ENCODE assay signal across 37 cellular contexts in genomic region chr11:102994101-102994500, GRCh38. TPM values are rescaled to one million over a fixed set of nuclear protein-coding genes. Genes with fewer than 3 reads are reported as not detected.
DNase-seq lines count a peak whose midpoint lies in the region; ATAC-seq, FAIRE-seq and TF ChIP-seq lines count a peak whose summit lies in the region.
"Had no signal": no experiment of that assay in that cellular context is flagged by ENCODE, and none has a peak within 500 bp of the region (broad histone marks: within the 10 kb centered on the region; RNA-seq: fewer than 3 reads in every experiment).

No MANE protein-coding gene starts in this region.

- peaks cover 19 to 27% of the 10 kb centered on the region in 2 donors for H3K27me3 Mint-ChIP-seq in effector memory CD8-positive, alpha-beta T cell

- 35 to 43% methylated on average over 1 of the region's 1 CpG for WGBS in pancreas, 2 donors

- H3K36me3 ChIP-seq in A673 (ENCODE audit: insufficient read depth, low read length, poor library complexity, severe bottlenecking) = no peaks in the 10 kb centered on the region
- H3K36me3 ChIP-seq in keratinocyte (ENCODE audit: control insufficient read depth in 2 of 2, extremely low read depth in 1 of 2, insufficient read depth in 2 of 2, low read length in 2 of 2) = no peaks in the 10 kb centered on the region
- no peaks in the 10 kb centered on the region for H3K36me3 ChIP-seq in PC-9 (ENCODE audit: low read depth)
- H3K36me3 ChIP-seq in pancreas = no peaks in the 10 kb centered on the region
- H3K36me3 ChIP-seq: left lung, neural progenitor cell, stomach, uterus had no signal

- H4K20me1 ChIP-seq in keratinocyte (ENCODE audit: control insufficient read depth, extremely low read depth, insufficient read depth, low read length) (no peaks in the 10 kb centered on the region), PC-9 (ENCODE audit: insufficient read depth) (no peaks in the 10 kb centered on the region)

- H3K9me3 ChIP-seq in A673 (ENCODE audit: low read depth, low read length, poor library complexity, severe bottlenecking) (no peaks in the 10 kb centered on the region), keratinocyte (ENCODE audit: control insufficient read depth, low read depth, low read length) (no peaks in the 10 kb centered on the region), PC-9 (ENCODE audit: insufficient read depth, low read depth) (peaks cover 8% of the 10 kb centered on the region; the same call in 1 of the 2 replicates), pancreas (no peaks in the 10 kb centered on the region)
- H3K9me3 ChIP-seq: A549, left lung, stomach, uterus had no signal

- H3K9ac ChIP-seq in keratinocyte (ENCODE audit: control insufficient read depth, extremely low read depth, insufficient read depth, low read length) = no peak overlapping the region
- H3K9ac ChIP-seq: neural progenitor cell had no signal

- H3K4me2 ChIP-seq in keratinocyte (ENCODE audit: control insufficient read depth, extremely low read depth, insufficient read depth, low read depth, low read length) (peak overlapping the region; percentile 9), PC-9 (no peak overlapping the region)
- H3K4me2 ChIP-seq: A549, neural progenitor cell had no signal

- no peaks in the 10 kb centered on the region for H3K9me1 ChIP-seq in keratinocyte (ENCODE audit: control insufficient read depth, extremely low read depth, insufficient read depth, low read length)

- H3K4me3 Mint-ChIP-seq in effector memory CD8-positive, alpha-beta T cell = no peak overlapping the region
- H3K4me3 Mint-ChIP-seq: activated CD4-positive, alpha-beta T cell treated with anti-CD3 and anti-CD28 coated beads, Interleukin-2, amount 10 ng/mL, durations not matched to agents 24 days and 14 days; activated naive CD8-positive, alpha-beta T cell; CD8-positive, alpha-beta memory T cell; neural progenitor cell; T-cell had no signal

- H3K27me3 ChIP-seq in A673 (replicated peaks; ENCODE audit: insufficient read depth, low read depth, low read length, poor library complexity) (no peaks in the 10 kb centered on the region), keratinocyte (ENCODE audit: control insufficient read depth, extremely low read depth, insufficient read depth, low read length) (no peaks in the 10 kb centered on the region), PC-9 (ENCODE audit: insufficient read depth, low read depth) (no peaks in the 10 kb centered on the region), pancreas (no peaks in the 10 kb centered on the region)
- H3K27me3 ChIP-seq: left lung, neural progenitor cell, uterus had no signal

- no peak overlapping the region for H3K4me3 ChIP-seq in A673 (ENCODE audit: low read depth, low read length, poor library complexity, severe bottlenecking)
- peak overlapping the region in 1 of 3 experiments; percentile 14 for H3K4me3 ChIP-seq in keratinocyte (ENCODE audit: control insufficient read depth in 2 of 3, extremely low read depth in 1 of 3, insufficient read depth in 2 of 3, low read depth in 1 of 3, low read length in 3 of 3)
- no peak overlapping the region for H3K4me3 ChIP-seq in PC-9
- no peak overlapping the region for H3K4me3 ChIP-seq in pancreas
- H3K4me3 ChIP-seq: A549, coronary artery, left lung, neural progenitor cell, stomach, uterus had no signal

- FAIRE-seq in keratinocyte (lab: Jason Lieb, UNC) = no peak
- no peak for FAIRE-seq in pancreas (lab: Jason Lieb, UNC)
- FAIRE-seq: A549, islet of Langerhans, RCC 7860 had no signal

- BruUV-seq in A673 (replicated peaks; lab: Mats Ljungman, UMichigan) = no TSS peak
- no TSS peak for BruUV-seq in PC-9 (replicated peaks; lab: Mats Ljungman, UMichigan)

- H3K9me3 Mint-ChIP-seq in effector memory CD8-positive, alpha-beta T cell = no peaks in the 10 kb centered on the region
- H3K9me3 Mint-ChIP-seq: CD8-positive, alpha-beta memory T cell; neural progenitor cell; T-cell had no signal

- no peak overlapping the region for H3K27ac Mint-ChIP-seq in effector memory CD8-positive, alpha-beta T cell
- H3K27ac Mint-ChIP-seq: activated CD4-positive, alpha-beta T cell treated with anti-CD3 and anti-CD28 coated beads, Interleukin-2, amount 10 ng/mL, durations not matched to agents 24 days and 14 days; activated naive CD8-positive, alpha-beta T cell; CD8-positive, alpha-beta memory T cell; neural progenitor cell; T-cell had no signal

- ATAC-seq in pancreas = no peak
- ATAC-seq in effector memory CD8-positive, alpha-beta T cell (replicated peaks) = no peak
- ATAC-seq: A549, left lung, right cardiac atrium, T-cell had no signal

- no peaks in the 10 kb centered on the region for H3K9me2 ChIP-seq in PC-9 (ENCODE audit: insufficient read depth)

- CTCF ChIA-PET in A673 (lab: Charles Lee) = no interaction called here
- CTCF ChIA-PET in PC-9 (lab: Charles Lee) = no interaction called here

- intact Hi-C loops in A673 (cut with micrococcal nuclease; ENCODE audit: unreplicated experiment) (no loop called here), PC-9 (cut with micrococcal nuclease; ENCODE audit: unreplicated experiment) (no loop called here), pancreas (cut with DNase I) (no loop called here)

- 0 out of 2 replicates have a peak, but pooled peaks have one; percentile 10 for TF ChIP-seq CTCF in A673 (conservative IDR thresholded peaks at IDR 0.05; ENCODE audit: low read depth, low read length)
- no peak for TF ChIP-seq CTCF in keratinocyte (optimal IDR thresholded peaks at IDR 0.05 in 1 of 3, IDR thresholded peaks at IDR 0.05 in 1 of 3, conservative IDR thresholded peaks at IDR 0.05 in 1 of 3; ENCODE audit: extremely low read depth in 1 of 3, insufficient read depth in 2 of 3, low read length in 3 of 3)
- no peak for TF ChIP-seq CTCF in PC-9 (conservative IDR thresholded peaks at IDR 0.05)
- no peak for TF ChIP-seq CTCF in pancreas (IDR thresholded peaks at IDR 0.05)

- dilution Hi-C loops in keratinocyte (cut with MboI; ENCODE audit: extremely low pct_ligation_motif_present, low sequenced_read_pairs) = no loop called here

- peak overlapping the region; percentile 67 for H2AFZ ChIP-seq in keratinocyte (ENCODE audit: control insufficient read depth, low read length)
- H2AFZ ChIP-seq in PC-9 = no peak overlapping the region
- H2AFZ ChIP-seq: neural progenitor cell had no signal

- no peaks in the 10 kb centered on the region for H3K4me1 Mint-ChIP-seq in effector memory CD8-positive, alpha-beta T cell (ENCODE audit: low read depth in 2 of 2)
- H3K4me1 Mint-ChIP-seq: activated CD4-positive, alpha-beta T cell treated with anti-CD3 and anti-CD28 coated beads, Interleukin-2, amount 10 ng/mL, durations not matched to agents 24 days and 14 days; CD8-positive, alpha-beta memory T cell; neural progenitor cell; T-cell had no signal

- H3F3A ChIP-seq in PC-9 (ENCODE audit: insufficient read depth, low read depth) = peaks cover 5% of the 10 kb centered on the region; the same call in 1 of the 2 replicates

- no peak overlapping the region for H3K27ac ChIP-seq in A673 (ENCODE audit: low read depth, low read length, poor library complexity, severe bottlenecking)
- no peak overlapping the region for H3K27ac ChIP-seq in keratinocyte (ENCODE audit: control insufficient read depth, insufficient read depth, low read length)
- H3K27ac ChIP-seq in PC-9 = no peak overlapping the region
- H3K27ac ChIP-seq in pancreas = no peak overlapping the region
- H3K27ac ChIP-seq: A549, coronary artery, left lung, neural progenitor cell, stomach, uterus had no signal

- H3K4me1 ChIP-seq in A673 (ENCODE audit: insufficient read depth, low read length, poor library complexity, severe bottlenecking) (peaks cover 18% of the 10 kb centered on the region), keratinocyte (ENCODE audit: control insufficient read depth, extremely low read depth, insufficient read depth, low read length) (peaks cover 24% of the 10 kb centered on the region), PC-9 (replicated peaks; ENCODE audit: insufficient read depth) (peaks cover 14% of the 10 kb centered on the region), pancreas (no peaks in the 10 kb centered on the region)
- H3K4me1 ChIP-seq: left lung, neural progenitor cell, uterus had no signal

- H3K79me2 ChIP-seq in keratinocyte (ENCODE audit: control insufficient read depth, insufficient read depth, low read length) (no peaks in the 10 kb centered on the region), PC-9 (ENCODE audit: low read depth) (no peaks in the 10 kb centered on the region)

- POLR2A ChIA-PET in A673 (lab: Charles Lee; ENCODE audit: low non-redundant PET) = no interaction called here
- POLR2A ChIA-PET in PC-9 (lab: Charles Lee; ENCODE audit: unreplicated experiment) = no interaction called here

- DNase-seq in A673 (ENCODE audit: low spot score) (peak; percentile 36), GM03348 (ENCODE audit: low spot score) (peak; percentile 29), M059J (ENCODE audit: low read depth) (peak; percentile 41), keratinocyte (ENCODE audit: low read depth, low spot score) (no peak), PC-9 (no peak), pancreas (no peak)
- DNase-seq in activated CD4-positive, alpha-beta T cell treated with anti-CD3 and anti-CD28 coated beads for 48 hours = no peak
- no peak for DNase-seq in effector memory CD8-positive, alpha-beta T cell
- DNase-seq: activated CD4-positive, alpha-beta T cell treated with anti-CD3 and anti-CD28 coated beads, Interleukin-2, amount 10 ng/mL, durations not matched to agents 24 days and 14 days; activated effector memory CD4-positive, alpha-beta T cell treated with anti-CD3 and anti-CD28 coated beads, Interleukin-2, amount 50 U/mL, for 16 hours; activated T-cell treated with anti-CD3 and anti-CD28 coated beads, Interleukin-2, amount 50 U/mL, for 1 hour; aorta; caudate nucleus; CD8-positive, alpha-beta memory T cell; effector CD8-positive, alpha-beta T cell; glutamatergic neuron; HCEC 1CT; KG1; left lung; NCI-H1436; NCI-H748 treated with DMSO at 0.1 percent for 48 hours; posterior cingulate gyrus; right cardiac atrium; SIG-M5; stomach; T-cell; uterus had no signal

- no peaks in the 10 kb centered on the region for H3K36me3 Mint-ChIP-seq in effector memory CD8-positive, alpha-beta T cell (ENCODE audit: insufficient read depth)
- H3K36me3 Mint-ChIP-seq: activated naive CD8-positive, alpha-beta T cell; CD8-positive, alpha-beta memory T cell; neural progenitor cell; T-cell had no signal

RNA-seq across cellular contexts. Expression of gene MMP13, which starts 38.6 kb away (rescaled TPM):
- not detected in 2 replicates for total RNA-seq in A673 (2021)
- 96.9 and 103 TPM in 2 replicates for total RNA-seq in M059J (2014; rRNA removed; shearing (Covaris generic))
- 0.05 TPM in 1 of 3 replicates, not detected in the others for polyA plus RNA-seq in keratinocyte
- polyA plus RNA-seq in keratinocyte (2011; ENCODE audit: low read depth) = not detected
- polyA plus RNA-seq in keratinocyte (2011; cell fraction: cytosol; rRNA removed) = not detected in 2 replicates
- polyA plus RNA-seq in keratinocyte (2011; cell fraction: nucleus; rRNA removed) = 0.12 TPM in 1 of 2 replicates, not detected in the other
- not detected in 2 replicates for polyA plus RNA-seq in keratinocyte (2012; ENCODE audit: low replicate concordance)
- polyA minus RNA-seq in keratinocyte = not detected in 3 replicates
- not detected for polyA minus RNA-seq in keratinocyte (2011; cell fraction: cytosol; rRNA and poly(A)+ RNA removed)
- polyA minus RNA-seq in keratinocyte (2011; cell fraction: nucleus; rRNA and poly(A)+ RNA removed) = not detected in 2 replicates
- not detected in 2 replicates for total RNA-seq in PC-9 (2021)
- under 1 TPM in 2 of 6 donors, not detected in 4; 0.09 to 0.12 TPM for total RNA-seq in pancreas
- not detected for polyA plus RNA-seq in pancreas
- total RNA-seq: activated CD4-positive, alpha-beta T cell treated with anti-CD3 and anti-CD28 coated beads, Interleukin-2, amount 10 ng/mL, durations not matched to agents 24 days and 14 days; activated CD8-positive, alpha-beta memory T cell treated with anti-CD3 and anti-CD28 coated beads for 36 hours; aorta; CD8-positive, alpha-beta memory T cell; G401; mesenteric fat pad; right cardiac atrium; stomach; T-cell; uterus had no signal
- polyA plus RNA-seq: A549; BJ; CD8-positive, alpha-beta memory T cell; right cardiac atrium had no signal

Comparison
In these comparisons a context has a peak if more than half of its experiments do, and no peak if none do; other contexts are left out.
1. DNase-seq: peak in A673 (single experiment), GM03348 (single experiment) and M059J (single experiment); none in keratinocyte (single experiment), PC-9 (0 of 2), activated CD4-positive, alpha-beta T cell treated with anti-CD3 and anti-CD28 coated beads for 48 hours (single experiment), pancreas (0 of 6) and effector memory CD8-positive, alpha-beta T cell (0 of 3).
2. RNA of gene MMP13, which starts 38.6 kb away (total RNA-seq): 96.9 to 103 TPM in M059J; not detected in A673, 0.09 to 0.12 TPM in pancreas and not detected in PC-9; every median in the first group is over 10 times any median in the second.